In the genomic region with DNA sequence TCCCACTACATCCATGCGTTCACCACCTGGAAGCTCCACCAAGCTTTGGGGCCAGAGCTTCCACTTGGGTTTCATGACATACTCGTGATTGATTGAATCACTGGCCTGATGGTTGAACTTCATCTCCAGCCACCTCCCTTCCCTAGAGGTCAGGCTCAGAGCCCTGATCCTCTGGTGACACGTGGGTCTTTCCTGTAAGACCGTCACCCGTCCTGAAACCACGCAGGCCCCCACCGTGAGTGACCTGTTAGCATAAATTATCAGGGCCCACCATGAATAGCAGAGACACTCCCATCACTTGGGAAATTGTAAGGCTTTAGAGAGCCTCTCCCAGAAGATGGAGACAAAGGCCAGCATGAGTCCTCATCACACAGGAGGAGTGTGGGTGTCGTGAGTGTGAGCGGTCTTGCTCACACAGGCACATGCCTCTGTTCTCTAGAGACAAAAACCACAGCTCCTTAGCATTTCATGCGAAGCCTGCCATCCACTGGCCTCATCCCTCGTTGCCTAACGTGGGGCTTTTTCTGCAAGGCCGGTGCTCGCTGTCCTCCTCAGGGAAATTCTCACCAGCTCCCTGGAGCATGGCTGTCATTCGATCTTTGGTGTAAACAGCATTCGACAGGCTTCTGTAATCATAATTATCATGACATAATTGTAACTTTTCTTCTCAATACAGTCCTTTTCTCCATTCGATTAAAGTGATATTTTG, we compare ENCODE assay signal across 1 cellular context.
A peak's percentile ranks its signal among the peaks of the same experiment; 100 is the strongest.
TF ChIP-seq lines count a peak whose summit lies in the region.

No MANE protein-coding gene starts in this region.

TF ChIP-seq in K562, 482 proteins besides CTCF, POLR2A, EP300 and RAD21 (continued from another document):
- TF ChIP-seq GMEB1 (CRISPR knock-in tag; IDR thresholded peaks at IDR 0.05) = no peak
- TF ChIP-seq L3MBTL2 (IDR thresholded peaks at IDR 0.05) = peak; percentile 31; the same call in 1 of the 2 replicates
- TF ChIP-seq ETV5 (CRISPR knock-in tag; IDR thresholded peaks at IDR 0.05; ENCODE audit: low read depth) = no peak
- TF ChIP-seq KDM4B (IDR thresholded peaks at IDR 0.05; ENCODE audit: borderline replicate concordance in 2 of 2, low read depth in 1 of 2) = no peak
- no peak for TF ChIP-seq ZNF23 (CRISPR knock-in tag; IDR thresholded peaks at IDR 0.05)
- no peak for TF ChIP-seq HMBOX1 (IDR thresholded peaks at IDR 0.05)
